ENCODE assay signal across 1 cellular context in the genomic region with DNA sequence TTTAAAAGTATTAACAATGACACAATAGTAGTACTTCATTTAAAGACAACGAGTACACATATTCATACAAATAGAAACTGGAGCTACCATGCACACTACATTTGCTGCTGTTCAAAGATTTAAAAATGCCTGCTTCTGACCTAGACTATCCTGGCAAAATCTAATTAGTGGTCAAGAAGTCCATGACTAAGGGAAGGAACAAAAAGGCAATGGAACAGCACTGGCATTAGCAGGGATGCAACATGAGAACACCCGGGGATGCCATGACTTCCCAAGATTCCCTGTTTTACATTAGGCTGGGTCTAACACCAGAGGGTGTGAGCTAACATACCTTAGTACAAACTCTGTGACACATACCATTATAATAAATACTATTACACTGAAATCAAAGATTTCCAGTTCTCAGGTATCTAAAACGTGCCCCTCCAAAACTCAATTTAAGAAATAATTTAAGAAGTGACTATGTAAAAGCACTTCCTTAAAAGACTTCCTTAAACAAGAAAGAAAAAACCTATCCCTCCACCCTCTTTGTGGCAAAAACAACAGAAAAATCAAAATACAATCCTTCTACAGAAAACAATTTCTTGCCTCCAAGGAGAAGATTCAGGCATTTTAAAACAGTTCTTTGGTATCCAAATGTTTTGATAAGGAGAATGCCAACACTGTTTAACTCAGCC.
TF ChIP-seq lines count a peak whose summit lies in the region.

No MANE protein-coding gene starts in this region.

TF ChIP-seq in K562, 482 proteins besides CTCF, POLR2A, EP300 and RAD21 (continued from another document):
- TF ChIP-seq RREB1 (CRISPR knock-in tag; IDR thresholded peaks at IDR 0.05): no peak
